ENCODE assay signal across 19 cellular contexts in the genomic region with DNA sequence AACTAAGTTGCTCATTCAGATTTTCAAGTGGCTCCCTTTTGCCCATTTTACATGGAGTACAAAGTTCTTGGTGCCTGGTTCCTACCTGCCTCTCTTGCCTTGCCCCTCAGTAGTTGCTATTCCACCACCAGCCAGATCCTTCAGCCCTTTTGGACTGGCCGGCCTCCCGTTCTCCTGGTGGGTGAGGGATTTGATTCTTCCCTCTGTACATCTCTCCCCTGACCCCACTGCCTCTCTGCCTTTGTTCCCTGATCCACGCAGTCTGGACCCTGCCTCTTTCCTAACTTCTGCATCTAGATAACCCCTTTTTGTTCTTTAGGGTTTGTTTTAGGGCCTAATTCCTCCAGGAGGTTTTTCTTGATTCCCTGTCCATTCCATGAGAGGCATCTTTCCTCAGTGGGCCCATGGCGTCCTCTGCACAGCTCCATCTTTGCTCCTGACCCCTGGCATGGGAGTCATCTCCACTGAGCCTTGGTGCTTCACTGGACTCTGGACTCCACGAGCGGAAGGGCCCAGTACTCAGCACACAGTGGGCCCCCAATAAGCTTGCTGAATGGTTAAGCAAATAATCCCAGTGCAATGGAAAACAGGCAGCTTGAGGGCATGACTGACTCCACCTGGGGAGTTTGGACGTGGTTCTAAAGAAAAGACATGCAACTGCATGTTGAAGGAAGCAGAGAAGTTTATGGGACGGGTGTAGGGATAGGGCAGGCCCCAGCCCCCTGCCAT.
DNase-seq lines count a peak whose midpoint lies in the region; ATAC-seq and TF ChIP-seq lines count a peak whose summit lies in the region.
"Had no signal": no experiment of that assay in that cellular context is flagged by ENCODE, and none has a peak within 500 bp of the region (broad histone marks: within the 10 kb centered on the region; RNA-seq: fewer than 3 reads in every experiment).

No MANE protein-coding gene starts in this region.

- no peak overlapping the region for H4K5ac ChIP-seq in mesendoderm (ENCODE audit: low read length)

- H3K79me1 ChIP-seq in mesenchymal stem cell (replicated peaks; ENCODE audit: low read length, poor library complexity, severe bottlenecking) = no peaks in the 10 kb centered on the region
- no peaks in the 10 kb centered on the region for H3K79me1 ChIP-seq in mesendoderm (ENCODE audit: low read length)

- H4K91ac ChIP-seq in mesenchymal stem cell (ENCODE audit: low read length) = no peak overlapping the region

- H2AK5ac ChIP-seq in mesenchymal stem cell (ENCODE audit: low read length, severe bottlenecking) (peak overlapping the region; percentile 73), mesendoderm (ENCODE audit: low read length) (no peak overlapping the region)

- no peak for DNase-seq in mesenchymal stem cell
- DNase-seq in RPMI8226 = no peak
- DNase-seq in mesendoderm = no peak
- no peak for DNase-seq in thyroid gland
- DNase-seq: anterior cingulate cortex; central memory CD4-positive, alpha-beta T cell; esophagus squamous epithelium; Kasumi-1; left ventricle myocardium superior; NCI-H1092 treated with DMSO at 0.1 percent for 48 hours; retina; SK-N-SH; stimulated activated CD4-positive, alpha-beta T cell treated with anti-CD3 and anti-CD28 coated beads, Interleukin-15, amount 100 ng/mL, for 24 hours; T-helper 9 cell had no signal

- no peak overlapping the region for H2BK5ac ChIP-seq in mesenchymal stem cell (ENCODE audit: low read depth, low read length, poor library complexity, severe bottlenecking)
- no peak overlapping the region for H2BK5ac ChIP-seq in mesendoderm (ENCODE audit: low read length)

- H3K23ac ChIP-seq in mesenchymal stem cell (ENCODE audit: low read length in 2 of 2) (no peak overlapping the region), mesendoderm (ENCODE audit: low read length) (no peak overlapping the region)

- no peak overlapping the region for H2AFZ ChIP-seq in mesenchymal stem cell (ENCODE audit: low read depth, low read length)

- no peak overlapping the region for H3K4me3 ChIP-seq in mesenchymal stem cell (ENCODE audit: insufficient read depth in 1 of 2, low read depth in 1 of 2, low read length in 2 of 2)
- no peak overlapping the region for H3K4me3 ChIP-seq in mesendoderm (ENCODE audit: low read length)
- no peak overlapping the region for H3K4me3 ChIP-seq in thyroid gland (replicated peaks in 1 of 3)
- H3K4me3 ChIP-seq: esophagus squamous epithelium, HAP-1 had no signal

- no peak for TF ChIP-seq CTCF in thyroid gland (IDR thresholded peaks at IDR 0.05)

- H3K36me3 ChIP-seq in mesenchymal stem cell (ENCODE audit: control insufficient read depth in 1 of 2, insufficient read depth in 2 of 2, low read depth in 1 of 2, low read length in 2 of 2) = no peaks in the 10 kb centered on the region
- H3K36me3 ChIP-seq in mesendoderm (ENCODE audit: control insufficient read depth, insufficient read depth, low read length) = no peaks in the 10 kb centered on the region
- H3K36me3 ChIP-seq in thyroid gland = no peaks in the 10 kb centered on the region
- H3K36me3 ChIP-seq: esophagus squamous epithelium, HAP-1 had no signal

- H3K9ac ChIP-seq in mesenchymal stem cell (ENCODE audit: low read length) (no peak overlapping the region), mesendoderm (ENCODE audit: low read length) (no peak overlapping the region)
- H3K9ac ChIP-seq: SK-N-SH had no signal

- H3K79me2 ChIP-seq in mesendoderm (ENCODE audit: control insufficient read depth, insufficient read depth, low read length) = no peaks in the 10 kb centered on the region

- intact Hi-C loops in thyroid gland (cut with DNase I) = no loop called here

- H3K4ac ChIP-seq in mesenchymal stem cell (ENCODE audit: low read depth in 1 of 2, low read length in 2 of 2) = no peak overlapping the region
- no peak overlapping the region for H3K4ac ChIP-seq in mesendoderm (ENCODE audit: low read depth, low read length)

- H3K4me1 ChIP-seq in mesenchymal stem cell (ENCODE audit: control insufficient read depth, insufficient read depth, low read depth, low read length) = peaks cover 5% of the 10 kb centered on the region
- H3K4me1 ChIP-seq in mesendoderm (ENCODE audit: control insufficient read depth, low read depth, low read length) = no peaks in the 10 kb centered on the region
- H3K4me1 ChIP-seq in thyroid gland = no peaks in the 10 kb centered on the region
- H3K4me1 ChIP-seq: esophagus squamous epithelium, HAP-1 had no signal

- no peak overlapping the region for H3K56ac ChIP-seq in mesendoderm (ENCODE audit: low read length)

- no peak overlapping the region for H4K8ac ChIP-seq in mesenchymal stem cell (ENCODE audit: low read length)
- H4K8ac ChIP-seq in mesendoderm (ENCODE audit: low read depth, low read length) = no peak overlapping the region

- H3K27ac ChIP-seq in mesenchymal stem cell (ENCODE audit: low read length, poor library complexity, severe bottlenecking) = peak overlapping the region; percentile 31
- no peak overlapping the region for H3K27ac ChIP-seq in mesendoderm (ENCODE audit: low read depth, low read length)
- no peak overlapping the region for H3K27ac ChIP-seq in thyroid gland
- H3K27ac ChIP-seq: esophagus squamous epithelium had no signal

- H3K9me3 ChIP-seq in mesenchymal stem cell (ENCODE audit: control insufficient read depth, low read length) = peaks cover under 1% of the 10 kb centered on the region
- no peaks in the 10 kb centered on the region for H3K9me3 ChIP-seq in thyroid gland
- H3K9me3 ChIP-seq: HAP-1, SK-N-SH had no signal

- H3K4me2 ChIP-seq in mesenchymal stem cell (ENCODE audit: low read length, poor library complexity, severe bottlenecking) = no peak overlapping the region
- H3K4me2 ChIP-seq in mesendoderm (ENCODE audit: low read length) = no peak overlapping the region
- H3K4me2 ChIP-seq: SK-N-SH had no signal

- H3K18ac ChIP-seq in mesenchymal stem cell (ENCODE audit: low read depth in 1 of 2, low read length in 2 of 2) (no peak overlapping the region), mesendoderm (ENCODE audit: low read length) (no peak overlapping the region)

- TF ChIP-seq POLR2A in thyroid gland (IDR thresholded peaks at IDR 0.05) = no peak

- H2BK120ac ChIP-seq in mesenchymal stem cell (ENCODE audit: low read depth, low read length) = no peak overlapping the region
- H2BK120ac ChIP-seq in mesendoderm (ENCODE audit: low read depth, low read length) = no peak overlapping the region

- WGBS in mesenchymal stem cell = 93% methylated on average over 7 of the region's 8 CpGs
- WGBS in mesendoderm (ENCODE audit: extremely low coverage, insufficient coverage, low lambda C conversion rate) = no CpG with 5 or more reads among the region's 8 CpGs
- 90 to 97% methylated on average over 8 of the region's 8 CpGs for WGBS in thyroid gland, 2 donors

- H2BK15ac ChIP-seq in mesenchymal stem cell (ENCODE audit: low read depth, poor library complexity, severe bottlenecking) (no peak overlapping the region), mesendoderm (replicated peaks; ENCODE audit: low read depth) (no peak overlapping the region)

- no peak overlapping the region for H2BK12ac ChIP-seq in mesenchymal stem cell (ENCODE audit: low read length in 2 of 2)

- H3K14ac ChIP-seq in mesenchymal stem cell (ENCODE audit: low read length in 2 of 2) = no peak overlapping the region

- H3K27me3 ChIP-seq in mesenchymal stem cell (ENCODE audit: control insufficient read depth in 1 of 2, insufficient read depth in 1 of 2, low read length in 2 of 2) (no peaks in the 10 kb centered on the region), mesendoderm (ENCODE audit: insufficient read depth, low read length, poor library complexity) (no peaks in the 10 kb centered on the region), thyroid gland (no peaks in the 10 kb centered on the region)

- ATAC-seq in GM19035 (IDR thresholded peaks at IDR 0.05; ENCODE audit: unreplicated experiment) (peak; percentile 15), GM21737 (IDR thresholded peaks at IDR 0.05; ENCODE audit: unreplicated experiment) (peak; percentile 6), HG03342 (IDR thresholded peaks at IDR 0.05; ENCODE audit: unreplicated experiment) (peak; percentile 22)
- ATAC-seq: left ventricle myocardium superior, Panc1 had no signal
